28 cellular contexts compared by ENCODE assay signal in genomic region chrX:48512371-48512935, GRCh38.
"Had no signal": no experiment of that assay in that cellular context is flagged by ENCODE, and none has a peak within 500 bp of the region (broad histone marks: within the 10 kb centered on the region; RNA-seq: fewer than 3 reads in every experiment).

No MANE protein-coding gene starts in this region.

- H3K4me3 Mint-ChIP-seq: activated CD4-positive, alpha-beta memory T cell treated with anti-CD3 and anti-CD28 coated beads for 36 hours; activated CD4-positive, alpha-beta T cell treated with anti-CD3 and anti-CD28 coated beads, Interleukin-2, amount 10 ng/mL, durations not matched to agents 24 days and 14 days; activated naive CD4-positive, alpha-beta T cell treated with anti-CD3 and anti-CD28 coated beads, Interleukin-2, amount 10 ng/mL, durations not matched to agents 7 days and 5 days; activated naive CD8-positive, alpha-beta T cell treated with anti-CD3 and anti-CD28 coated beads for 36 hours; WTC11 had no signal

- DNase-seq: activated CD4-positive, alpha-beta memory T cell treated with anti-CD3 and anti-CD28 coated beads for 36 hours; activated CD4-positive, alpha-beta T cell treated with anti-CD3 and anti-CD28 coated beads, Interleukin-2, amount 10 ng/mL, durations not matched to agents 24 days and 14 days; activated CD4-positive, CD25-positive, alpha-beta regulatory T cell treated with anti-CD3 and anti-CD28 coated beads, Interleukin-2, amount 50 U/mL, for 72 hours; activated CD8-positive, alpha-beta memory T cell treated with anti-CD3 and anti-CD28 coated beads for 24 hours; activated gamma-delta T cell treated with Interleukin-2 at 50 U/mL for 16 hours; activated naive CD4-positive, alpha-beta T cell treated with anti-CD3 and anti-CD28 coated beads, Interleukin-2, amount 10 ng/mL, durations not matched to agents 7 days and 5 days; activated naive CD8-positive, alpha-beta T cell treated with anti-CD3 and anti-CD28 coated beads for 36 hours; activated T-cell treated with anti-CD3 and anti-CD28 coated beads, Interleukin-2, amount 50 U/mL, for 48 hours; caudate nucleus; Karpas-422; MM.1S; NCI-H1105; NCI-H1436; NCI-H1694 treated with DMSO at 0.1 percent for 48 hours; NCI-H2029 treated with DMSO at 0.1 percent for 48 hours; NCI-H510A treated with DMSO at 0.1 percent for 48 hours; NCI-H69; NK-92 treated with Interleukin-12 subunit alpha and Interleukin-12 subunit beta, amount 100 ng/mL, for 24 hours; OCI-M1; RPMI8226; SHP77; T-helper 9 cell had no signal

- H3K27ac ChIP-seq: breast epithelium, SJSA1 had no signal

- H3K27me3 Mint-ChIP-seq: activated CD4-positive, alpha-beta memory T cell treated with anti-CD3 and anti-CD28 coated beads for 36 hours; activated CD4-positive, alpha-beta T cell treated with anti-CD3 and anti-CD28 coated beads, Interleukin-2, amount 10 ng/mL, durations not matched to agents 24 days and 14 days; activated naive CD4-positive, alpha-beta T cell treated with anti-CD3 and anti-CD28 coated beads, Interleukin-2, amount 10 ng/mL, durations not matched to agents 7 days and 5 days; activated naive CD8-positive, alpha-beta T cell treated with anti-CD3 and anti-CD28 coated beads for 36 hours had no signal

- H3K9me3 ChIP-seq: breast epithelium, SJSA1 had no signal

- H3K9me3 Mint-ChIP-seq: activated CD4-positive, alpha-beta memory T cell treated with anti-CD3 and anti-CD28 coated beads for 36 hours; activated CD4-positive, alpha-beta T cell treated with anti-CD3 and anti-CD28 coated beads, Interleukin-2, amount 10 ng/mL, durations not matched to agents 24 days and 14 days; activated naive CD4-positive, alpha-beta T cell treated with anti-CD3 and anti-CD28 coated beads, Interleukin-2, amount 10 ng/mL, durations not matched to agents 7 days and 5 days; activated naive CD8-positive, alpha-beta T cell treated with anti-CD3 and anti-CD28 coated beads for 36 hours; activated T-helper 2 cell treated with anti-CD3 and anti-CD28 coated beads, Interferon-gamma antibody, Interleukin-2, Interleukin-4, amounts not matched to agents 10 μg/mL and 5 μg/mL and 100 μg/mL, durations not matched to agents 14 hours and 24 hours and 36 hours; WTC11 had no signal

- ATAC-seq: K562, Panc1, WTC11 had no signal

- H3K4me3 ChIP-seq: breast epithelium, K562, SJSA1 had no signal

- H3K27ac Mint-ChIP-seq: activated CD4-positive, alpha-beta memory T cell treated with anti-CD3 and anti-CD28 coated beads for 36 hours; activated CD4-positive, alpha-beta T cell treated with anti-CD3 and anti-CD28 coated beads, Interleukin-2, amount 10 ng/mL, durations not matched to agents 24 days and 14 days; activated T-helper 2 cell treated with anti-CD3 and anti-CD28 coated beads, Interferon-gamma antibody, Interleukin-2, Interleukin-4, amounts not matched to agents 10 μg/mL and 5 μg/mL and 100 μg/mL, durations not matched to agents 14 hours and 24 hours and 36 hours; WTC11 had no signal

- H3K27me3 ChIP-seq: SJSA1 had no signal

- H3K36me3 Mint-ChIP-seq: activated CD4-positive, alpha-beta memory T cell treated with anti-CD3 and anti-CD28 coated beads for 36 hours had no signal

- H3K4me1 ChIP-seq: breast epithelium had no signal

- FAIRE-seq: K562 had no signal

- H3K36me3 ChIP-seq: breast epithelium, SJSA1 had no signal
